Comparison of ENCODE assay signal across 1 cellular context in the genomic region with DNA sequence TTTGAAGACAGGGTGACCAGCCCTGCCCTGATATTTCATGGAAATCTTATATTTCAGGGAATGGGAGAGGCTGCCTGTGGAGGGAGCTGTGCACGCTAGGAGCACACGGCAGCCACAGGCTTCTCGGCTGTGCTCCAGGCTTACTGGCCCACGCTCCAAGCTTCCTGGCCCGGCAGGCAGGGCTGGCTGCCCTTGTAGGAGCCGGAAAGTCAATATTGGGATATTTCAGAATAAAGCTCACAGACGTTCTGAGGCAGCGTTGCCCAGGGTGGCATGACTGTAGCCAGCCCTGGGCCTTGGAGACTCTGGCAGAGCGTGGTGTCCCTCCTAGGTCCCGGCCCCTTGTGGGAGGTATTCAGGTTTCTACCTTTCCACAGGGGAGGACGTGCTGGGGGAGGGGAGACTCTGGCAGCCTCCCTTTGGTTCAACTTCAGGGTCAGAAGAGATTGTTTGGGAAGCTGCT.
TF ChIP-seq lines count a peak whose summit lies in the region.

No MANE protein-coding gene starts in this region.

TF ChIP-seq in IMR-90, 13 proteins besides CTCF, POLR2A, EP300 and RAD21 (continued from another document):
- TF ChIP-seq, protein P1, sequence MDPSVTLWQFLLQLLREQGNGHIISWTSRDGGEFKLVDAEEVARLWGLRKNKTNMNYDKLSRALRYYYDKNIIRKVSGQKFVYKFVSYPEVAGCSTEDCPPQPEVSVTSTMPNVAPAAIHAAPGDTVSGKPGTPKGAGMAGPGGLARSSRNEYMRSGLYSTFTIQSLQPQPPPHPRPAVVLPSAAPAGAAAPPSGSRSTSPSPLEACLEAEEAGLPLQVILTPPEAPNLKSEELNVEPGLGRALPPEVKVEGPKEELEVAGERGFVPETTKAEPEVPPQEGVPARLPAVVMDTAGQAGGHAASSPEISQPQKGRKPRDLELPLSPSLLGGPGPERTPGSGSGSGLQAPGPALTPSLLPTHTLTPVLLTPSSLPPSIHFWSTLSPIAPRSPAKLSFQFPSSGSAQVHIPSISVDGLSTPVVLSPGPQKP (IDR thresholded peaks at IDR 0.05; ENCODE audit: borderline replicate concordance, low read depth, low read length): no peak
TF ChIP-seq in IMR-90: peak in this region for 0.
